ENCODE assay signal across 1 cellular context in genomic region chr2:176984987-176985386, GRCh38.
TF ChIP-seq lines count a peak whose summit lies in the region.

No MANE protein-coding gene starts in this region.

TF ChIP-seq in GM23338, 12 proteins besides CTCF, POLR2A, EP300 and RAD21 (continued from another document):
- no peak for TF ChIP-seq ZNF462 (CRISPR knock-in tag; IDR thresholded peaks at IDR 0.05)
